Comparison of ENCODE assay signal across 14 cellular contexts in the genomic region with DNA sequence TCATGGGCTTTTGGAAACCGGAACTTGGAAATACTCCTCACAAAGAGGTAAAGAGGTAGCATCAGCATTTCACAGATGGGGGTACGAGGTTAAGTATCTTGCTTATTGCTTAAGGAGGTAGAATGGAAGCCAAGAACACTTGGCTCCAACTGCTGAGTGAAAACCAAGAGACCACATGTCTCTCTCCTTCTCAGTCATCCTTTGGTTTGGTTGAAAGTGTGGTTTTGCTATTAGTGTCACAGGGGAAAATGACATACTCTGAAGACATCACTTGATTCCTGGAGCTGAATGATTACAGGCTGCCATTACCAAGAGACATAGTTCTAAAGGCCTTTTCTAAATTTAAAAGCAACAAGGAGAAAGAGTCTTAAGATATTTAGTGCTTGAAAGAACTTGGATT.
DNase-seq lines count a peak whose midpoint lies in the region; ATAC-seq, FAIRE-seq and TF ChIP-seq lines count a peak whose summit lies in the region.
"Had no signal": no experiment of that assay in that cellular context is flagged by ENCODE, and none has a peak within 500 bp of the region (broad histone marks: within the 10 kb centered on the region; RNA-seq: fewer than 3 reads in every experiment).

No MANE protein-coding gene starts in this region.

- FAIRE-seq in GM19239 (lab: Jason Lieb, UNC): peak; percentile 49
- FAIRE-seq: colon, islet of Langerhans had no signal

- peak; percentile 28 for DNase-seq in GM06990 (ENCODE audit: extremely low read depth, insufficient read length)
- DNase-seq in GM19239 (ENCODE audit: insufficient read length, low spot score): no peak
- DNase-seq in fibroblast of gingiva (ENCODE audit: low read depth): peak; percentile 50
- DNase-seq in NCI-H2171 treated with DMSO at 0.1 percent for 48 hours (lab: John Stamatoyannopoulos, UW): no peak
- DNase-seq in SIG-M5 (lab: John Stamatoyannopoulos, UW): no peak
- DNase-seq: activated B cell treated with CpG ODN at 0.5 μM for 24 hours; CD8-positive, alpha-beta memory T cell; KG1; stomach had no signal

- no peaks in the 10 kb centered on the region for H3K36me3 ChIP-seq in GM06990 (ENCODE audit: control insufficient read depth, insufficient read depth, low read length)
- H3K36me3 ChIP-seq: stomach had no signal

- no peak overlapping the region for H3K4me3 ChIP-seq in GM06990 (replicated peaks; ENCODE audit: low read depth, low read length)
- H3K4me3 ChIP-seq: stomach had no signal

- H3K27me3 ChIP-seq in GM06990 (replicated peaks; ENCODE audit: control insufficient read depth, insufficient read depth, low read length): no peaks in the 10 kb centered on the region; the same call in 1 of the 2 replicates
- H3K27me3 ChIP-seq: stomach had no signal

- ATAC-seq in HG03097 (IDR thresholded peaks at IDR 0.05; ENCODE audit: low FRiP score, unreplicated experiment) (peak; percentile 76), GM19328 (IDR thresholded peaks at IDR 0.05; ENCODE audit: unreplicated experiment) (no peak), HG03280 (IDR thresholded peaks at IDR 0.05; ENCODE audit: unreplicated experiment) (no peak)

- TF ChIP-seq CTCF in GM06990 (IDR thresholded peaks at IDR 0.05; ENCODE audit: insufficient read depth, low read length, poor library complexity, severe bottlenecking): no peak

Comparison
In these comparisons a context has a peak if more than half of its experiments do, and no peak if none do; other contexts are left out.
1. DNase-seq: peak in GM06990 (single experiment) and fibroblast of gingiva (single experiment); none in GM19239 (single experiment), NCI-H2171 treated with DMSO at 0.1 percent for 48 hours (single experiment) and SIG-M5 (single experiment).